ENCODE assay signal across 24 cellular contexts in the genomic region with DNA sequence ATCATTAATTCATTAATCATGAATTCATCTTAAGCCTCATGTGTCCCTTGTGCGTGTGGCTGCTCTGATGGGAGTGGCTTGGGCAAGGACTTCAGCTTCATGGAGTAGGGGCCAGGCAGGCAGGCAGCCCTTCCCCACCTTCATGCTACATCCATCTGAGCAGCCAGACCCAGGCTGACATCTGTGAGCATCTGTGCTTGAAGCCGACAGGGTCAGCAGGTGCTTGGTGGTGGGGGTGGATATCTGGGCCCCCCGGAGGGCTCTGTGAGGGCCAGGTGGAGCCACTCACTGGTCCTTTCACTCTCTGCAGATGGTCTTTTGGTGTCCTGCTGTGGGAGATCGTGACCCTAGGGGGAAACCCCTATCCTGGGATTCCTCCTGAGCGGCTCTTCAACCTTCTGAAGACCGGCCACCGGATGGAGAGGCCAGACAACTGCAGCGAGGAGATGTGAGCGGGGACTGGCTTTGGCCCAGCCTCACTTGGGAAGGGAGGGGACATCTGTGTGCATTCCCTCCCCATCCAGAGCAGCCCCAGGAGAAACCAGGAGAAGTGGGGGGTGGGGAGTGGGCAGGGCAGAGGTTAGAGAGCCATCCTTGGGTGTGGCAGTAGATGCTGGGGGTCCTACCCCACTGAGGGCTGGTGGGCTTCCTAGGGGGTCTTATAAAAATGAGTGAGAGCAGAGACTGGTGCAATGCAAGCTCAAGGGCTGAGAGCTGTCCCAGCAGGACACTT. TPM values are rescaled to one million over a fixed set of nuclear protein-coding genes. Genes with fewer than 3 reads are reported as not detected.
A peak's percentile ranks its signal among the peaks of the same experiment; 100 is the strongest.
DNase-seq lines count a peak whose midpoint lies in the region; ATAC-seq and TF ChIP-seq lines count a peak whose summit lies in the region.
"Had no signal": no experiment of that assay in that cellular context is flagged by ENCODE, and none has a peak within 500 bp of the region (broad histone marks: within the 10 kb centered on the region; RNA-seq: fewer than 3 reads in every experiment).

No MANE protein-coding gene starts in this region.

- TF ChIP-seq CTCF in glutamatergic neuron (IDR thresholded peaks at IDR 0.05; ENCODE audit: partially characterized antibody, unreplicated experiment) = no peak
- TF ChIP-seq CTCF in suprapubic skin (IDR thresholded peaks at IDR 0.05) = no peak

- peak; percentile 50 for DNase-seq in activated CD8-positive, alpha-beta memory T cell treated with anti-CD3 and anti-CD28 coated beads for 24 hours
- no peak for DNase-seq in activated CD8-positive, alpha-beta memory T cell treated with anti-CD3 and anti-CD28 coated beads, Interleukin-2, amount 50 U/mL, for 4 hours
- DNase-seq in NCI-H69 (lab: John Stamatoyannopoulos, UW) = peak; percentile 10
- DNase-seq in glutamatergic neuron = peak; percentile 52
- DNase-seq in suprapubic skin (ENCODE audit: low spot score in 2 of 2) = peak; percentile 45 to 65
- DNase-seq in NCI-H446 treated with DMSO at 0.1 percent for 48 hours (lab: John Stamatoyannopoulos, UW) = no peak
- no peak for DNase-seq in NCI-H748 treated with DMSO at 0.1 percent for 48 hours (lab: John Stamatoyannopoulos, UW)
- DNase-seq: activated CD4-positive, CD25-positive, alpha-beta regulatory T cell treated with anti-CD3 and anti-CD28 coated beads, Interleukin-2, amount 50 U/mL, for 72 hours; activated naive CD8-positive, alpha-beta T cell treated with anti-CD3 and anti-CD28 coated beads, Interleukin-2, amount 10 ng/mL, durations not matched to agents 7 days and 5 days; BE2C; COR-L47; DND-41; left cardiac atrium; NCI-H1092 treated with DMSO at 0.1 percent for 48 hours; NCI-H510A; NK-92 treated with Interleukin-12 subunit alpha and Interleukin-12 subunit beta, amount 100 ng/mL, for 24 hours; SHP77; stimulated activated CD4-positive, alpha-beta T cell treated with anti-CD3 and anti-CD28 coated beads, Interleukin-2, amount 100 ng/mL, for 48 hours; stimulated activated naive B cell treated with anti-CD40 and anti-IgM and Interleukin-4, amounts not matched to agents 10 μg/mL and 1 μg/mL and 100 μg/mL, for 72 hours; testis had no signal

- H3K4me3 ChIP-seq in suprapubic skin = no peak overlapping the region
- H3K4me3 ChIP-seq: HAP-1, testis had no signal

- H3K4me1 Mint-ChIP-seq in glutamatergic neuron (ENCODE audit: low read depth, unreplicated experiment) = peaks cover 31% of the 10 kb centered on the region

- peak overlapping the region; percentile 28 for H3K27ac Mint-ChIP-seq in glutamatergic neuron (ENCODE audit: unreplicated experiment)
- H3K27ac Mint-ChIP-seq: memory B cell; stimulated activated naive B cell treated with anti-CD40 and anti-IgM and Interleukin-4, amounts not matched to agents 10 μg/mL and 1 μg/mL and 100 μg/mL, for 72 hours had no signal

- no peak for ATAC-seq in HG03565 (IDR thresholded peaks at IDR 0.05; ENCODE audit: unreplicated experiment)
- ATAC-seq: left cardiac atrium; stimulated activated naive B cell treated with anti-CD40 and anti-IgM and Interleukin-4, amounts not matched to agents 10 μg/mL and 1 μg/mL and 100 μg/mL, for 72 hours had no signal

- TF ChIP-seq EP300 in suprapubic skin (IDR thresholded peaks at IDR 0.05) = no peak

- no peak overlapping the region for H3K27ac ChIP-seq in suprapubic skin
- H3K27ac ChIP-seq: testis had no signal

- H3K27me3 ChIP-seq in suprapubic skin = no peaks in the 10 kb centered on the region
- H3K27me3 ChIP-seq: BE2C, testis had no signal

- peaks cover 14% of the 10 kb centered on the region for H3K27me3 Mint-ChIP-seq in glutamatergic neuron (ENCODE audit: unreplicated experiment)
- H3K27me3 Mint-ChIP-seq: activated naive CD8-positive, alpha-beta T cell treated with anti-CD3 and anti-CD28 coated beads, Interleukin-2, amount 10 ng/mL, durations not matched to agents 7 days and 5 days; central memory CD8-positive, alpha-beta T cell; memory B cell; stimulated activated naive B cell treated with anti-CD40 and anti-IgM and Interleukin-4, amounts not matched to agents 10 μg/mL and 1 μg/mL and 100 μg/mL, for 72 hours had no signal

- peak overlapping the region; percentile 37 for H3K4me3 Mint-ChIP-seq in glutamatergic neuron (ENCODE audit: unreplicated experiment)
- H3K4me3 Mint-ChIP-seq: activated naive CD8-positive, alpha-beta T cell treated with anti-CD3 and anti-CD28 coated beads, Interleukin-2, amount 10 ng/mL, durations not matched to agents 7 days and 5 days; central memory CD8-positive, alpha-beta T cell; memory B cell; stimulated activated naive B cell treated with anti-CD40 and anti-IgM and Interleukin-4, amounts not matched to agents 10 μg/mL and 1 μg/mL and 100 μg/mL, for 72 hours had no signal

- peaks cover 7% of the 10 kb centered on the region for H3K9me3 Mint-ChIP-seq in glutamatergic neuron (ENCODE audit: unreplicated experiment)
- H3K9me3 Mint-ChIP-seq: activated naive CD8-positive, alpha-beta T cell treated with anti-CD3 and anti-CD28 coated beads, Interleukin-2, amount 10 ng/mL, durations not matched to agents 7 days and 5 days; central memory CD8-positive, alpha-beta T cell; memory B cell; stimulated activated naive B cell treated with anti-CD40 and anti-IgM and Interleukin-4, amounts not matched to agents 10 μg/mL and 1 μg/mL and 100 μg/mL, for 72 hours had no signal

- H3K36me3 ChIP-seq in suprapubic skin = no peaks in the 10 kb centered on the region
- H3K36me3 ChIP-seq: HAP-1 had no signal

- H3K9me3 ChIP-seq in suprapubic skin = no peaks in the 10 kb centered on the region
- H3K9me3 ChIP-seq: BE2C, HAP-1, testis had no signal

- WGBS in suprapubic skin = 91% methylated on average over 8 of the region's 9 CpGs

- no peak for TF ChIP-seq POLR2A in suprapubic skin (IDR thresholded peaks at IDR 0.05)

- no peaks in the 10 kb centered on the region for H3K36me3 Mint-ChIP-seq in glutamatergic neuron (ENCODE audit: unreplicated experiment)
- H3K36me3 Mint-ChIP-seq: activated naive CD8-positive, alpha-beta T cell treated with anti-CD3 and anti-CD28 coated beads, Interleukin-2, amount 10 ng/mL, durations not matched to agents 7 days and 5 days; memory B cell; stimulated activated naive B cell treated with anti-CD40 and anti-IgM and Interleukin-4, amounts not matched to agents 10 μg/mL and 1 μg/mL and 100 μg/mL, for 72 hours had no signal

- H3K4me1 ChIP-seq in suprapubic skin = peaks cover 8% of the 10 kb centered on the region
- H3K4me1 ChIP-seq: BE2C, HAP-1, testis had no signal

RNA-seq across cellular contexts. Expression of a gene that starts 14.7 kb away (rescaled TPM):
- total RNA-seq in glutamatergic neuron (ENCODE audit: unreplicated experiment) (28.3 TPM), suprapubic skin (10 to 100 TPM; 10.1 to 15.5 (median 13.9) TPM)

RNA-seq across cellular contexts. Expression of a gene that starts 46.7 kb away (rescaled TPM):
- total RNA-seq in glutamatergic neuron (ENCODE audit: unreplicated experiment) = 34.7 TPM
- 1 to 10 TPM in 1 of 4 donors, under 1 TPM in 3; 0.23 to 2.1 (median 0.78) TPM for total RNA-seq in suprapubic skin

Comparison
In these comparisons a context has a peak if more than half of its experiments do, and no peak if none do; other contexts are left out.
1. DNase-seq: peak in activated CD8-positive, alpha-beta memory T cell treated with anti-CD3 and anti-CD28 coated beads for 24 hours (single experiment), NCI-H69 (single experiment), glutamatergic neuron (single experiment) and suprapubic skin (2 of 2); none in activated CD8-positive, alpha-beta memory T cell treated with anti-CD3 and anti-CD28 coated beads, Interleukin-2, amount 50 U/mL, for 4 hours (single experiment), NCI-H446 treated with DMSO at 0.1 percent for 48 hours (single experiment) and NCI-H748 treated with DMSO at 0.1 percent for 48 hours (single experiment).
2. RNA of a gene that starts 46.7 kb away (total RNA-seq): 34.7 TPM in glutamatergic neuron (single experiment); 0.23 to 2.1 TPM in suprapubic skin; every median in the first group is over 10 times any median in the second.